ENCODE assay signal across 1 cellular context in the genomic region with DNA sequence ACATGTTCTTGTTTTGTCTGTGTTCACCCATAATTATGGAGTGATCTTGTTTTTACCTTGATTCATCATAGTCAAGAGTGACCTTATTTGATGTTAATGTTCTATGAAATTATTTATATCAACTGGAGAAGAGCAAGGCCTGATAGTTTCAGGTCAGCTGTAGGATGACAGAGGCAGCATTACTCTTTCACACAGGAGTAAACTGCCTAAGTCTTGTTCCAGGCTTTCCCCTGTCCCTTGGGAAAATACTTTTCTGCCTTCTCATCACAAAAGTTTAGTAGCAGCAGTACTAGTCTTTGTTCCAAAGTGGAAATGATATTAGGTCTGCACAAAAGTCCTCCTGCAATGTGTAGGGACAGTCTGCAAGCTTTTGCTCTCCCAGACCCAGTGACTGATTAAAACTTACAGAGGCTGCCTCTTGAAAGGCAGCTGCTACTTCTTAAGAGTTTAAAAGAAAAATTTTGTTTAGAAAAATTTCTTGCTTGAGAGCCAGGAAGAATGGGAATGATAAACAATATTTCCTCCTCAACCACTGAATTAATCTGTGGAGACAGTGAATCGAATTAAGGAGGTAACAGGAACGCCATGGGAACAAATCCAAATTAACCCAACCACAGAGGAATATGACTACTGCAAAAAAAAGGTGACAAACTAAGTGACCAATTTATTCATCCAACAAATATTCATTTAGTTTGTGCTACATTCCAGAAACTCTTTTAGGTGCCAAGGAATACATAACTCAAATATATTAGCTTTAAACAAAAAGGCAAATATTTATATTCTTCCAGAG.
TF ChIP-seq lines count a peak whose summit lies in the region.

No MANE protein-coding gene starts in this region.

TF ChIP-seq in IMR-90, 13 proteins besides CTCF, POLR2A, EP300 and RAD21:
- 0 out of 2 replicates have a peak, but pooled peaks have one; percentile 12 for TF ChIP-seq MAFK (IDR thresholded peaks at IDR 0.05; ENCODE audit: low read depth, low read length)
- no peak for TF ChIP-seq MXI1 (IDR thresholded peaks at IDR 0.05; ENCODE audit: borderline replicate concordance, low read depth, low read length)
